In the genomic region with DNA sequence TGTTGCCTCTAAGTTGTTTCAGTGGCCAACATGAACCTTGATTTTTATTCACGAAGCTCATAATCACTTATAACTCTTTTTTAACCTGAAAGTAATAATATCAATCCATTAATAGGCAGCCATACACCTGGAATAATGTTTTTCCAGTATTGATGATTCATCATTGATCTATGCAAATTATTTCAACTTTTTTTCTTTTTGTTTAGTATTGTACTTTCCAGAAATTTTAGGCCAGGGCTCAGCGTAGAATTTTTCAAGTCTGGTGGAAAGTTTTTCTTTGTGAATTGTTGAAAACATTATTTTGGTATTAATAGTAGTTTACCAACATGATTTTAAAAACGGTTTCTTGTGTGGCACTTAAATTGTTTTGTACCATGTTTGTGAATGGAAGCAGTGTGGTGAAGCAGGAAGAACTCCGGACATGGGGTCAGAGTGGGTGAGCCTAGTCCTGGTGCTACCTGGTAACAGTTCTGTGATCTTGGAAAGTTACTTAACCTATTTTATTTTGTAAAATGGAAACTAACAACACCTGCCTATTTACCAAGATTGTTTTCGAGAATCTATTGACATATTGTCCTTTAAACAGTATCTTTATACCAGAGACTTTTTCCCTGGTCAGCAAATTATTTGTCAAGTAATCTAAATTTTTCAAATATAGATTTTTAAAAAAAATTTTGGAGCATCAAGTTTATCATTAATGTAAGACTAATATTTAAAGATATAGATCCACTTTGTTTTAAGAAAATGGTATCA, we compare ENCODE assay signal across 13 cellular contexts. TPM values are rescaled to one million over a fixed set of nuclear protein-coding genes. Genes with fewer than 3 reads are reported as not detected.
DNase-seq lines count a peak whose midpoint lies in the region; ATAC-seq, FAIRE-seq and TF ChIP-seq lines count a peak whose summit lies in the region.
"Had no signal": no experiment of that assay in that cellular context is flagged by ENCODE, and none has a peak within 500 bp of the region (broad histone marks: within the 10 kb centered on the region; RNA-seq: fewer than 3 reads in every experiment).

No MANE protein-coding gene starts in this region.

- H4K5ac ChIP-seq in mesendoderm (ENCODE audit: low read length), result no peak overlapping the region

- FAIRE-seq in small intestine (lab: Jason Lieb, UNC), result no peak
- FAIRE-seq: G401.6 had no signal

- H3K79me1 ChIP-seq in mesendoderm (ENCODE audit: low read length), result peaks cover 12% of the 10 kb centered on the region

- no peak overlapping the region for H3K18ac ChIP-seq in mesendoderm (ENCODE audit: low read length)

- H3K27ac Mint-ChIP-seq in activated CD8-positive, alpha-beta memory T cell treated with anti-CD3 and anti-CD28 coated beads, Interleukin-2, amount 10 ng/mL, durations not matched to agents 7 days and 5 days, result no peak overlapping the region

- 33 to 64% (median 49%) methylated on average over 5 of the region's 5 CpGs for WGBS in small intestine, 3 donors
- WGBS in mesendoderm (ENCODE audit: extremely low coverage, insufficient coverage, low lambda C conversion rate), result no CpG with 5 or more reads among the region's 5 CpGs

- no peak for TF ChIP-seq CTCF in RWPE2 (IDR thresholded peaks at IDR 0.05; ENCODE audit: poor library complexity, severe bottlenecking)
- no peak for TF ChIP-seq CTCF in epithelial cell of proximal tubule (conservative IDR thresholded peaks at IDR 0.05; ENCODE audit: low read depth, low read length)

- no peak overlapping the region for H3K9ac ChIP-seq in mesendoderm (ENCODE audit: low read length)

- no peak overlapping the region for H2BK5ac ChIP-seq in mesendoderm (ENCODE audit: low read length)

- H2AK5ac ChIP-seq in mesendoderm (ENCODE audit: low read length), result no peak overlapping the region

- no peak for DNase-seq in activated CD8-positive, alpha-beta memory T cell treated with anti-CD3 and anti-CD28 coated beads, Interleukin-2, amount 10 ng/mL, durations not matched to agents 7 days and 5 days
- no peak for DNase-seq in activated CD8-positive, alpha-beta memory T cell treated with anti-CD3 and anti-CD28 coated beads, Interleukin-2, amount 50 U/mL, for 48 hours
- DNase-seq in RWPE2 (ENCODE audit: low spot score) (no peak), epithelial cell of proximal tubule (ENCODE audit: low read depth) (no peak), small intestine (peak; percentile 18), mesendoderm (no peak), NCI-H446 (lab: John Stamatoyannopoulos, UW) (no peak)
- DNase-seq: cortex of kidney, heart left ventricle, Kasumi-1, NCI-H510A had no signal

- no peak overlapping the region for H4K8ac ChIP-seq in mesendoderm (ENCODE audit: low read depth, low read length)

- no peak overlapping the region for H3K4me2 ChIP-seq in mesendoderm (ENCODE audit: low read length)

- H2BK120ac ChIP-seq in mesendoderm (ENCODE audit: low read depth, low read length), result no peak overlapping the region

- peak overlapping the region; percentile 63 for H3K27ac ChIP-seq in RWPE2 (ENCODE audit: poor library complexity, severe bottlenecking)
- no peak overlapping the region for H3K27ac ChIP-seq in small intestine (ENCODE audit: low read depth in 1 of 2, low read length in 1 of 2)
- H3K27ac ChIP-seq in mesendoderm (ENCODE audit: low read depth, low read length), result no peak overlapping the region

- H3K23ac ChIP-seq in mesendoderm (ENCODE audit: low read length), result no peak overlapping the region

- no peak overlapping the region for H3K4ac ChIP-seq in mesendoderm (ENCODE audit: low read depth, low read length)

- peaks cover 31% of the 10 kb centered on the region for H3K4me1 Mint-ChIP-seq in activated CD8-positive, alpha-beta memory T cell treated with anti-CD3 and anti-CD28 coated beads, Interleukin-2, amount 10 ng/mL, durations not matched to agents 7 days and 5 days

- H3K56ac ChIP-seq in mesendoderm (ENCODE audit: low read length), result no peak overlapping the region

- CTCF ChIA-PET in activated CD8-positive, alpha-beta memory T cell treated with anti-CD3 and anti-CD28 coated beads, Interleukin-2, amount 10 ng/mL, durations not matched to agents 7 days and 5 days (lab: Charles Lee), result interaction anchor here (1.1 to 3.0 kb wide), 4 partner anchors 12 to 87 kb away, joined by 3 to 12 read pairs (median 4); no protein-coding TSS in a partner anchor

- H3K36me3 Mint-ChIP-seq in activated CD8-positive, alpha-beta memory T cell treated with anti-CD3 and anti-CD28 coated beads, Interleukin-2, amount 10 ng/mL, durations not matched to agents 7 days and 5 days, result peaks cover 9% of the 10 kb centered on the region

- no peak overlapping the region for H2BK15ac ChIP-seq in mesendoderm (replicated peaks; ENCODE audit: low read depth)

- H3K4me3 ChIP-seq in RWPE2 (ENCODE audit: severe bottlenecking), result peak overlapping the region; percentile 45
- peak overlapping the region; percentile 86 for H3K4me3 ChIP-seq in epithelial cell of proximal tubule (ENCODE audit: low read depth, low read length)
- no peak overlapping the region for H3K4me3 ChIP-seq in small intestine (ENCODE audit: low read depth in 1 of 2, low read length in 2 of 2)
- H3K4me3 ChIP-seq in mesendoderm (ENCODE audit: low read length), result no peak overlapping the region

- 0 out of 2 replicates have a peak, but pooled peaks cover 12% of the 10 kb centered on the region for H3K36me3 ChIP-seq in RWPE2 (ENCODE audit: low read depth)
- H3K36me3 ChIP-seq in small intestine (ENCODE audit: control insufficient read depth in 2 of 2, insufficient read depth in 2 of 2, low read length in 2 of 2), result no peaks in the 10 kb centered on the region
- H3K36me3 ChIP-seq in mesendoderm (ENCODE audit: control insufficient read depth, insufficient read depth, low read length), result no peaks in the 10 kb centered on the region
- H3K36me3 ChIP-seq: heart left ventricle had no signal

- no peak for ATAC-seq in activated CD8-positive, alpha-beta memory T cell treated with anti-CD3 and anti-CD28 coated beads, Interleukin-2, amount 10 ng/mL, durations not matched to agents 7 days and 5 days
- ATAC-seq in RWPE2 (ENCODE audit: low read depth) (no peak), HG03175 (IDR thresholded peaks at IDR 0.05; ENCODE audit: unreplicated experiment) (no peak)
- ATAC-seq: heart left ventricle had no signal

- peak overlapping the region; percentile 93 for H3K4me3 Mint-ChIP-seq in activated CD8-positive, alpha-beta memory T cell treated with anti-CD3 and anti-CD28 coated beads, Interleukin-2, amount 10 ng/mL, durations not matched to agents 7 days and 5 days

- H3K27me3 ChIP-seq in RWPE2 (ENCODE audit: insufficient read depth, poor library complexity, severe bottlenecking), result no peaks in the 10 kb centered on the region
- H3K27me3 ChIP-seq in small intestine (ENCODE audit: control insufficient read depth in 2 of 2, insufficient read depth in 2 of 2, low read length in 2 of 2), result no peaks in the 10 kb centered on the region
- H3K27me3 ChIP-seq in mesendoderm (ENCODE audit: insufficient read depth, low read length, poor library complexity), result no peaks in the 10 kb centered on the region
- H3K27me3 ChIP-seq: heart left ventricle had no signal

- peaks cover 17% of the 10 kb centered on the region for H3K79me2 ChIP-seq in mesendoderm (ENCODE audit: control insufficient read depth, insufficient read depth, low read length)

- peaks cover 26% of the 10 kb centered on the region for H3K4me1 ChIP-seq in RWPE2 (ENCODE audit: insufficient read depth, poor library complexity, severe bottlenecking)
- peaks cover 2 to 3% of the 10 kb centered on the region in 2 donors for H3K4me1 ChIP-seq in small intestine (ENCODE audit: control insufficient read depth in 2 of 2, insufficient read depth in 1 of 2, low read depth in 1 of 2, low read length in 1 of 2)
- H3K4me1 ChIP-seq in mesendoderm (ENCODE audit: control insufficient read depth, low read depth, low read length), result no peaks in the 10 kb centered on the region

- H3K9me3 Mint-ChIP-seq in activated CD8-positive, alpha-beta memory T cell treated with anti-CD3 and anti-CD28 coated beads, Interleukin-2, amount 10 ng/mL, durations not matched to agents 7 days and 5 days (ENCODE audit: low read depth), result no peaks in the 10 kb centered on the region

- H3K27me3 Mint-ChIP-seq in activated CD8-positive, alpha-beta memory T cell treated with anti-CD3 and anti-CD28 coated beads, Interleukin-2, amount 10 ng/mL, durations not matched to agents 7 days and 5 days, result no peaks in the 10 kb centered on the region

- H3K9me3 ChIP-seq in RWPE2 (ENCODE audit: severe bottlenecking), result no peaks in the 10 kb centered on the region
- H3K9me3 ChIP-seq in small intestine (ENCODE audit: control insufficient read depth, low read depth), result no peaks in the 10 kb centered on the region
- H3K9me3 ChIP-seq: heart left ventricle had no signal

RNA-seq across cellular contexts. Expression of a gene that starts 2.3 kb away (rescaled TPM):
- 10 to 100 TPM; 21.7 to 22.2 TPM for total RNA-seq in activated CD8-positive, alpha-beta memory T cell treated with anti-CD3 and anti-CD28 coated beads, Interleukin-2, amount 10 ng/mL, durations not matched to agents 7 days and 5 days
- 6.3 and 9.1 TPM in 2 replicates for total RNA-seq in epithelial cell of proximal tubule
- 10 to 100 TPM; 13.3 to 16.2 (median 15.7) TPM for polyA plus RNA-seq in small intestine
- 3.3 TPM for polyA plus RNA-seq in mesendoderm (2013, experiment 1 of 2)
- polyA plus RNA-seq in mesendoderm (2013, experiment 2 of 2), result 2.9 TPM

Comparison
In these comparisons a context has a peak if more than half of its experiments do, and no peak if none do; other contexts are left out.
1. H3K4me3 ChIP-seq: peak in RWPE2 (single experiment) and epithelial cell of proximal tubule (single experiment); none in small intestine (0 of 2) and mesendoderm (single experiment).